In genomic region chr20:432677-433299, GRCh38 we compare ENCODE assay signal across 11 cellular contexts. TPM values are rescaled to one million over a fixed set of nuclear protein-coding genes. Genes with fewer than 3 reads are reported as not detected.
DNase-seq lines count a peak whose midpoint lies in the region; ATAC-seq and TF ChIP-seq lines count a peak whose summit lies in the region.
"Had no signal": no experiment of that assay in that cellular context is flagged by ENCODE, and none has a peak within 500 bp of the region (broad histone marks: within the 10 kb centered on the region; RNA-seq: fewer than 3 reads in every experiment).

No MANE protein-coding gene starts in this region.

- peaks cover 57% of the 10 kb centered on the region for H3K36me3 Mint-ChIP-seq in activated CD8-positive, alpha-beta memory T cell treated with anti-CD3 and anti-CD28 coated beads, Interleukin-2, amount 10 ng/mL, durations not matched to agents 7 days and 5 days
- H3K36me3 Mint-ChIP-seq in endothelial cell (ENCODE audit: low read depth, unreplicated experiment), result peaks cover 30% of the 10 kb centered on the region

- TF ChIP-seq CTCF in OCI-LY3 (IDR thresholded peaks at IDR 0.05; ENCODE audit: low read depth, low read length) (no peak), endothelial cell (IDR thresholded peaks at IDR 0.05; ENCODE audit: unreplicated experiment) (no peak), psoas muscle (IDR thresholded peaks at IDR 0.05) (no peak), stomach (IDR thresholded peaks at IDR 0.05) (no peak)

- H3K27me3 ChIP-seq in OCI-LY3 (ENCODE audit: low read depth, low read length), result no peaks in the 10 kb centered on the region
- no peaks in the 10 kb centered on the region for H3K27me3 ChIP-seq in psoas muscle (ENCODE audit: insufficient read depth in 3 of 3, low read length in 2 of 3)
- no peaks in the 10 kb centered on the region for H3K27me3 ChIP-seq in stomach
- H3K27me3 ChIP-seq: testis had no signal

- no peak for DNase-seq in activated CD8-positive, alpha-beta memory T cell treated with anti-CD3 and anti-CD28 coated beads, Interleukin-2, amount 10 ng/mL, durations not matched to agents 7 days and 5 days
- DNase-seq in activated CD8-positive, alpha-beta memory T cell treated with anti-CD3 and anti-CD28 coated beads, Interleukin-2, amount 50 U/mL, for 48 hours, result no peak
- no peak for DNase-seq in endothelial cell (ENCODE audit: low spot score)
- no peak for DNase-seq in psoas muscle
- DNase-seq in Ammon's horn (ENCODE audit: low spot score), result no peak
- DNase-seq in C1 segment of cervical spinal cord (lab: John Stamatoyannopoulos, UW), result no peak
- no peak for DNase-seq in stomach
- DNase-seq: NCI-H1694, occipital lobe, testis had no signal

- H3K4me2 ChIP-seq in OCI-LY3 (ENCODE audit: low read length), result no peak overlapping the region

- no peaks in the 10 kb centered on the region for H4K20me1 ChIP-seq in OCI-LY3 (ENCODE audit: insufficient read depth, low read length)

- no peak overlapping the region for H3K9ac ChIP-seq in OCI-LY3 (ENCODE audit: low read length)

- H3K27ac Mint-ChIP-seq in activated CD8-positive, alpha-beta memory T cell treated with anti-CD3 and anti-CD28 coated beads, Interleukin-2, amount 10 ng/mL, durations not matched to agents 7 days and 5 days, result peak overlapping the region; percentile 90
- H3K27ac Mint-ChIP-seq in endothelial cell (ENCODE audit: unreplicated experiment), result peak overlapping the region; percentile 80

- no peak overlapping the region for H3K4me3 Mint-ChIP-seq in activated CD8-positive, alpha-beta memory T cell treated with anti-CD3 and anti-CD28 coated beads, Interleukin-2, amount 10 ng/mL, durations not matched to agents 7 days and 5 days
- peak overlapping the region; percentile 73 for H3K4me3 Mint-ChIP-seq in endothelial cell (ENCODE audit: unreplicated experiment)

- H3K79me2 ChIP-seq in OCI-LY3 (ENCODE audit: low read length), result no peaks in the 10 kb centered on the region

- no peaks in the 10 kb centered on the region for H3K9me3 Mint-ChIP-seq in activated CD8-positive, alpha-beta memory T cell treated with anti-CD3 and anti-CD28 coated beads, Interleukin-2, amount 10 ng/mL, durations not matched to agents 7 days and 5 days (ENCODE audit: low read depth)
- H3K9me3 Mint-ChIP-seq in endothelial cell (ENCODE audit: unreplicated experiment), result no peaks in the 10 kb centered on the region

- no peak for TF ChIP-seq EP300 in stomach (IDR thresholded peaks at IDR 0.05)

- no peaks in the 10 kb centered on the region for H3K27me3 Mint-ChIP-seq in activated CD8-positive, alpha-beta memory T cell treated with anti-CD3 and anti-CD28 coated beads, Interleukin-2, amount 10 ng/mL, durations not matched to agents 7 days and 5 days
- H3K27me3 Mint-ChIP-seq in endothelial cell (ENCODE audit: unreplicated experiment), result peaks cover 8% of the 10 kb centered on the region

- H3K4me3 ChIP-seq in OCI-LY3 (ENCODE audit: low read length), result no peak overlapping the region
- no peak overlapping the region for H3K4me3 ChIP-seq in psoas muscle
- no peak overlapping the region for H3K4me3 ChIP-seq in stomach
- H3K4me3 ChIP-seq: testis had no signal

- intact Hi-C loops in psoas muscle (cut with DNase I), result loop anchor here in 1 of 2 donors (5.0 kb wide), 1 partner anchor 80 kb away; no protein-coding TSS in a partner anchor
- intact Hi-C loops in stomach (cut with DNase I; ENCODE audit: low total_unique reads), result no loop called here

- H3K4me1 ChIP-seq in OCI-LY3 (ENCODE audit: low read length), result peaks cover 14% of the 10 kb centered on the region
- peaks cover 18% of the 10 kb centered on the region for H3K4me1 ChIP-seq in psoas muscle
- H3K4me1 ChIP-seq in stomach, result peaks cover 0 to 13% (median under 1%) of the 10 kb centered on the region in 4 donors
- H3K4me1 ChIP-seq: testis had no signal

- H3K27ac ChIP-seq in OCI-LY3 (ENCODE audit: low read length), result peak overlapping the region; percentile 64
- H3K27ac ChIP-seq in psoas muscle, result peak overlapping the region; percentile 68
- H3K27ac ChIP-seq in stomach, result peak overlapping the region in 1 of 5 donors; percentile 16
- H3K27ac ChIP-seq: testis had no signal

- H3K4me1 Mint-ChIP-seq in activated CD8-positive, alpha-beta memory T cell treated with anti-CD3 and anti-CD28 coated beads, Interleukin-2, amount 10 ng/mL, durations not matched to agents 7 days and 5 days, result peaks cover 60% of the 10 kb centered on the region
- peaks cover 6% of the 10 kb centered on the region for H3K4me1 Mint-ChIP-seq in endothelial cell (ENCODE audit: unreplicated experiment)

- no peak overlapping the region for H2AFZ ChIP-seq in OCI-LY3 (ENCODE audit: low read depth, low read length)

- no peak for ATAC-seq in activated CD8-positive, alpha-beta memory T cell treated with anti-CD3 and anti-CD28 coated beads, Interleukin-2, amount 10 ng/mL, durations not matched to agents 7 days and 5 days
- peak in 2 of 4 donors; percentile 9 to 22 for ATAC-seq in psoas muscle

- H3K9me3 ChIP-seq in OCI-LY3 (ENCODE audit: insufficient read depth, low read length), result no peaks in the 10 kb centered on the region
- H3K9me3 ChIP-seq in psoas muscle, result no peaks in the 10 kb centered on the region
- H3K9me3 ChIP-seq in stomach, result no peaks in the 10 kb centered on the region
- H3K9me3 ChIP-seq: testis had no signal

- TF ChIP-seq POLR2A in stomach (IDR thresholded peaks at IDR 0.05), result no peak

- peaks cover 51% of the 10 kb centered on the region for H3K36me3 ChIP-seq in OCI-LY3 (replicated peaks; ENCODE audit: low read depth, low read length)
- H3K36me3 ChIP-seq in psoas muscle (ENCODE audit: insufficient read depth in 1 of 2, low read depth in 1 of 2), result peaks cover 4 to 83% of the 10 kb centered on the region in 2 donors
- H3K36me3 ChIP-seq in stomach, result peaks cover 43 to 95% (median 90%) of the 10 kb centered on the region in 4 donors

- CTCF ChIA-PET in activated CD8-positive, alpha-beta memory T cell treated with anti-CD3 and anti-CD28 coated beads, Interleukin-2, amount 10 ng/mL, durations not matched to agents 7 days and 5 days (lab: Charles Lee), result interaction anchor here (1.0 kb wide), 1 partner anchor 71 kb away, joined by 3 read pairs; no protein-coding TSS in a partner anchor

- WGBS in psoas muscle, 3 donors, result 72 to 92% (median 75%) methylated on average over 11 of the region's 11 CpGs
- WGBS in stomach, 5 donors, result 78 to 95% (median 85%) methylated on average over 11 of the region's 11 CpGs

RNA-seq across cellular contexts. Expression of gene RBCK1, which starts 24.7 kb away (rescaled TPM):
- 100 to 1,000 TPM; 114 to 173 TPM for total RNA-seq in activated CD8-positive, alpha-beta memory T cell treated with anti-CD3 and anti-CD28 coated beads, Interleukin-2, amount 10 ng/mL, durations not matched to agents 7 days and 5 days
- total RNA-seq in endothelial cell (ENCODE audit: unreplicated experiment) (68.8 TPM), psoas muscle (10 to 100 TPM; 34.1 to 50.5 (median 40.7) TPM), stomach (100 to 1,000 TPM in 3 of 5 donors, 10 to 100 TPM in 2; 30.7 to 211 (median 161) TPM)
- polyA plus RNA-seq in psoas muscle (10 to 100 TPM; 35.8 to 52.5 (median 46.0) TPM), stomach (100 to 1,000 TPM in 1 of 3 donors, 10 to 100 TPM in 2; 69.0 to 115 (median 81.1) TPM)

RNA-seq across cellular contexts. Expression of gene TBC1D20, which starts 29.5 kb away (rescaled TPM):
- 10 to 100 TPM; 28.3 to 29.4 TPM for total RNA-seq in activated CD8-positive, alpha-beta memory T cell treated with anti-CD3 and anti-CD28 coated beads, Interleukin-2, amount 10 ng/mL, durations not matched to agents 7 days and 5 days
- total RNA-seq in endothelial cell (ENCODE audit: unreplicated experiment) (29.9 TPM), psoas muscle (10 to 100 TPM; 23.9 to 31.4 (median 29.3) TPM), stomach (10 to 100 TPM in 4 of 5 donors, 1 to 10 TPM in 1; 7.5 to 43.3 (median 25.9) TPM)
- polyA plus RNA-seq in psoas muscle (10 to 100 TPM; 16.6 to 29.2 (median 21.1) TPM), stomach (10 to 100 TPM; 14.4 to 24.4 (median 18.9) TPM)

RNA-seq across cellular contexts. Expression of gene TRIB3, which starts 52.2 kb away (rescaled TPM):
- total RNA-seq in activated CD8-positive, alpha-beta memory T cell treated with anti-CD3 and anti-CD28 coated beads, Interleukin-2, amount 10 ng/mL, durations not matched to agents 7 days and 5 days, result 10 to 100 TPM; 22.4 to 25.4 TPM
- total RNA-seq in endothelial cell (ENCODE audit: unreplicated experiment) (24.2 TPM), psoas muscle (1 to 10 TPM in 3 of 4 donors, under 1 TPM in 1; 0.78 to 7.7 (median 2.5) TPM), stomach (10 to 100 TPM in 2 of 5 donors, 1 to 10 TPM in 3; 1.7 to 17.7 (median 3.6) TPM)
- polyA plus RNA-seq in psoas muscle (10 to 100 TPM in 1 of 3 donors, 1 to 10 TPM in 1, under 1 TPM in 1; 0.74 to 16.3 (median 2.1) TPM), stomach (10 to 100 TPM in 2 of 3 donors, 1 to 10 TPM in 1; 8.7 to 15.8 (median 12.6) TPM)
